Comparison of ENCODE assay signal across 16 cellular contexts in the genomic region with DNA sequence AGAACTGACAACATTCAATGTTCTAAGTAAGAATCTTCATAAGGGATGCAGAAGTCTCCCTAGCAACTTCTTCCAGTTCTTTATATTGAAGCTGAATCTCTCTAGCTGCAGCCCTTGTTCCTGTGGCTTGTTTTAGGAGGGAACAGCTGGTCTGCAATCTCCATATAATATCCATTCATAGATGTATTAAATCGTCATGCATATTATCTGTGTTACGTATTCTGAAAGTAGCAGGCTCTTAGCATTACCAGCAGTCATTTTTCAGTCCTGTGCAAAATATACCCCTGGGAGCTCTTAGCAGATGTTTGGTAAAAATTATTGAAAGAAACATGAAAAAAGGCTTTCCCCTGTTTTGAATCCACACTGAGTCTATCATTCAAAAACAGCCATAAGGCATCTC.
DNase-seq lines count a peak whose midpoint lies in the region; ATAC-seq and TF ChIP-seq lines count a peak whose summit lies in the region.
"Had no signal": no experiment of that assay in that cellular context is flagged by ENCODE, and none has a peak within 500 bp of the region (broad histone marks: within the 10 kb centered on the region; RNA-seq: fewer than 3 reads in every experiment).

No MANE protein-coding gene starts in this region.

- no peaks in the 10 kb centered on the region for H4K20me1 ChIP-seq in neural progenitor cell (ENCODE audit: low read depth)

- no peak overlapping the region for H3K4me3 Mint-ChIP-seq in neural progenitor cell
- H3K4me3 Mint-ChIP-seq: B cell; CD4-positive, alpha-beta memory T cell had no signal

- H3K9ac ChIP-seq in neural progenitor cell: no peak overlapping the region

- H3K27ac Mint-ChIP-seq in neural progenitor cell: no peak overlapping the region
- H3K27ac Mint-ChIP-seq: B cell; CD4-positive, alpha-beta memory T cell had no signal

- TF ChIP-seq CTCF in AG10803 (conservative IDR thresholded peaks at IDR 0.05; ENCODE audit: low read length): no peak
- TF ChIP-seq CTCF in neural progenitor cell (IDR thresholded peaks at IDR 0.05): no peak

- no peaks in the 10 kb centered on the region for H3K4me1 ChIP-seq in neural progenitor cell

- no peaks in the 10 kb centered on the region for H3K79me2 ChIP-seq in neural progenitor cell (ENCODE audit: low read depth)

- H3K36me3 ChIP-seq in neural progenitor cell: no peaks in the 10 kb centered on the region

- no peaks in the 10 kb centered on the region for H3K9me3 ChIP-seq in neural progenitor cell (ENCODE audit: low read depth)

- H3K9me3 Mint-ChIP-seq in neural progenitor cell: peaks cover 6% of the 10 kb centered on the region
- H3K9me3 Mint-ChIP-seq: CD4-positive, alpha-beta memory T cell had no signal

- no peak overlapping the region for H3K4me3 ChIP-seq in AG10803 (ENCODE audit: low read length)
- H3K4me3 ChIP-seq in neural progenitor cell: no peak overlapping the region

- no peak for ATAC-seq in activated CD4-positive, CD25-positive, alpha-beta regulatory T cell treated with anti-CD3 and anti-CD28 coated beads, Interleukin-2, amount 50 U/mL, for 24 hours
- no peak for ATAC-seq in HG03565 (IDR thresholded peaks at IDR 0.05; ENCODE audit: unreplicated experiment)
- ATAC-seq: Panc1 had no signal

- peaks cover 10% of the 10 kb centered on the region for H3K4me1 Mint-ChIP-seq in neural progenitor cell
- H3K4me1 Mint-ChIP-seq: B cell; CD4-positive, alpha-beta memory T cell had no signal

- H3F3A ChIP-seq in neural progenitor cell (ENCODE audit: low read depth): no peaks in the 10 kb centered on the region

- no peaks in the 10 kb centered on the region for H3K36me3 Mint-ChIP-seq in neural progenitor cell
- H3K36me3 Mint-ChIP-seq: CD4-positive, alpha-beta memory T cell had no signal

- H3K27ac ChIP-seq in neural progenitor cell: no peak overlapping the region

- peak overlapping the region; percentile 19 for H2AFZ ChIP-seq in neural progenitor cell (replicated peaks)

- no peaks in the 10 kb centered on the region for H3K27me3 ChIP-seq in neural progenitor cell

- peaks cover 2% of the 10 kb centered on the region for H3K27me3 Mint-ChIP-seq in neural progenitor cell (ENCODE audit: insufficient read depth, low read depth)

- H3K4me2 ChIP-seq in neural progenitor cell: no peak overlapping the region

- peak; percentile 39 for DNase-seq in AG10803 (ENCODE audit: low read depth)
- DNase-seq in NCI-H1694 (lab: John Stamatoyannopoulos, UW): peak; percentile 76
- DNase-seq in epidermal melanocyte (ENCODE audit: insufficient read length, low spot score): peak; percentile 31
- no peak for DNase-seq in neural progenitor cell (ENCODE audit: low spot score)
- no peak for DNase-seq in NCI-H510A (lab: John Stamatoyannopoulos, UW)
- DNase-seq in DMS53 (lab: John Stamatoyannopoulos, UW): no peak
- DNase-seq: ACHN; CD4-positive, alpha-beta memory T cell; Kasumi-1; NCI-H1417; NCI-H446; NCI-H82 had no signal

Comparison
In these comparisons a context has a peak if more than half of its experiments do, and no peak if none do; other contexts are left out.
1. DNase-seq: peak in AG10803 (single experiment), NCI-H1694 (single experiment) and epidermal melanocyte (single experiment); none in neural progenitor cell (single experiment), NCI-H510A (single experiment) and DMS53 (single experiment).